8 cellular contexts compared by ENCODE assay signal in genomic region chr1:100352267-100353072, GRCh38. TPM values are rescaled to one million over a fixed set of nuclear protein-coding genes. Genes with fewer than 3 reads are reported as not detected.
A peak's percentile ranks its signal among the peaks of the same experiment; 100 is the strongest.
DNase-seq lines count a peak whose midpoint lies in the region; ATAC-seq and TF ChIP-seq lines count a peak whose summit lies in the region.

Gene CDC14A (plus strand): TSS chr1:100352506. CDS start chr1:100352955, 449 bp downstream.

- peak within 1 kb of the TSS; percentile 95 to 98 for H3K27ac Mint-ChIP-seq in activated naive CD4-positive, alpha-beta T cell treated with anti-CD3 and anti-CD28 coated beads, Interleukin-2, amount 50 U/mL, for 72 hours
- H3K27ac Mint-ChIP-seq in glutamatergic neuron (ENCODE audit: unreplicated experiment) (peak within 1 kb of the TSS; percentile 99), osteocyte (ENCODE audit: unreplicated experiment) (peak within 1 kb of the TSS; percentile 95)

- H3K4me1 ChIP-seq in thymus (ENCODE audit: control insufficient read depth, insufficient read depth, low read length), result peaks cover 7% of the 10 kb centered on the region

- DNase-seq in NCI-H1048 (lab: John Stamatoyannopoulos, UW) (peak; percentile 79), glutamatergic neuron (peak; percentile 94), osteocyte (ENCODE audit: extremely low spot score, unreplicated experiment) (peak; percentile 96)
- DNase-seq in activated naive CD4-positive, alpha-beta T cell treated with anti-CD3 and anti-CD28 coated beads, Interleukin-2, amount 50 U/mL, for 72 hours (ENCODE audit: low spot score in 2 of 2), result peak; percentile 80 to 93

- TF ChIP-seq CTCF in glutamatergic neuron (IDR thresholded peaks at IDR 0.05; ENCODE audit: partially characterized antibody, unreplicated experiment) (no peak), osteocyte (IDR thresholded peaks at IDR 0.05) (no peak)

- peaks cover 16 to 33% of the 10 kb centered on the region in 2 donors for H3K36me3 Mint-ChIP-seq in activated naive CD4-positive, alpha-beta T cell treated with anti-CD3 and anti-CD28 coated beads, Interleukin-2, amount 50 U/mL, for 72 hours
- H3K36me3 Mint-ChIP-seq in glutamatergic neuron (ENCODE audit: unreplicated experiment) (no peaks in the 10 kb centered on the region), osteocyte (ENCODE audit: unreplicated experiment) (no peaks in the 10 kb centered on the region)

- peak within 1 kb of the TSS; percentile 77 for H3K4me3 ChIP-seq in GM08714 (ENCODE audit: low read length)
- H3K4me3 ChIP-seq in thymus (ENCODE audit: low read length), result peak within 1 kb of the TSS; percentile 70

- H3K4me3 Mint-ChIP-seq in glutamatergic neuron (ENCODE audit: unreplicated experiment) (peak within 1 kb of the TSS; percentile 99), osteocyte (ENCODE audit: unreplicated experiment) (peak within 1 kb of the TSS; percentile 92)

- H3K27ac ChIP-seq in thymus (ENCODE audit: low read depth), result peak within 1 kb of the TSS; percentile 92

- H3K9me3 ChIP-seq in thymus (ENCODE audit: control insufficient read depth), result no peaks in the 10 kb centered on the region

- H3K9me3 Mint-ChIP-seq in activated naive CD4-positive, alpha-beta T cell treated with anti-CD3 and anti-CD28 coated beads, Interleukin-2, amount 50 U/mL, for 72 hours, result no peaks in the 10 kb centered on the region
- H3K9me3 Mint-ChIP-seq in glutamatergic neuron (ENCODE audit: unreplicated experiment), result peaks cover 17% of the 10 kb centered on the region
- H3K9me3 Mint-ChIP-seq in osteocyte (ENCODE audit: unreplicated experiment), result no peaks in the 10 kb centered on the region

- peak; percentile 58 for ATAC-seq in HG02571 (IDR thresholded peaks at IDR 0.05; ENCODE audit: unreplicated experiment)
- ATAC-seq in SK-N-SH treated with all-trans-retinoic acid at 6 μM for 48 hours, result peak; percentile 86
- ATAC-seq in activated naive CD4-positive, alpha-beta T cell treated with anti-CD3 and anti-CD28 coated beads, Interleukin-2, amount 50 U/mL, for 72 hours, result peak; percentile 75 to 77

- peaks cover 19% of the 10 kb centered on the region for H3K4me1 Mint-ChIP-seq in glutamatergic neuron (ENCODE audit: low read depth, unreplicated experiment)
- peaks cover 31% of the 10 kb centered on the region for H3K4me1 Mint-ChIP-seq in osteocyte (ENCODE audit: unreplicated experiment)

- H3K27me3 ChIP-seq in thymus (ENCODE audit: control insufficient read depth, insufficient read depth), result no peaks in the 10 kb centered on the region

- H3K36me3 ChIP-seq in thymus (ENCODE audit: control insufficient read depth, insufficient read depth), result no peaks in the 10 kb centered on the region

- under 1% methylated on average over 65 of the region's 65 CpGs for WGBS in thymus

- H3K27me3 Mint-ChIP-seq in glutamatergic neuron (ENCODE audit: unreplicated experiment) (peaks cover 13% of the 10 kb centered on the region), osteocyte (ENCODE audit: unreplicated experiment) (no peaks in the 10 kb centered on the region)

TF ChIP-seq in SK-N-SH treated with all-trans-retinoic acid at 6 μM for 48 hours, 23 proteins besides CTCF, POLR2A, EP300 and RAD21:
- TF ChIP-seq ESRRG (CRISPR knock-in tag; IDR thresholded peaks at IDR 0.05) (no peak), ARNTL (CRISPR knock-in tag; IDR thresholded peaks at IDR 0.05; ENCODE audit: borderline replicate concordance, low read depth) (no peak), CSRNP3 (CRISPR knock-in tag; IDR thresholded peaks at IDR 0.05) (no peak), ZNF70 (CRISPR knock-in tag; IDR thresholded peaks at IDR 0.05) (no peak), CSDC2 (CRISPR knock-in tag; IDR thresholded peaks at IDR 0.05) (no peak), TCF4 (CRISPR knock-in tag; IDR thresholded peaks at IDR 0.05; ENCODE audit: borderline replicate concordance) (no peak), GLIS3 (CRISPR knock-in tag; IDR thresholded peaks at IDR 0.05) (0 out of 2 replicates have a peak, but pooled peaks have one; percentile 45), ZNF8 (CRISPR knock-in tag; IDR thresholded peaks at IDR 0.05) (no peak)

RNA-seq across cellular contexts. Expression of gene CDC14A, which starts in this region (rescaled TPM):
- 10 to 100 TPM; 13.0 to 16.0 TPM for total RNA-seq in activated naive CD4-positive, alpha-beta T cell treated with anti-CD3 and anti-CD28 coated beads, Interleukin-2, amount 50 U/mL, for 72 hours
- total RNA-seq in glutamatergic neuron (ENCODE audit: unreplicated experiment), result 9.2 TPM
- 2.8 and 3.9 TPM in 2 replicates for total RNA-seq in osteocyte
- 9.8 TPM for polyA plus RNA-seq in thymus

Comparison
In these comparisons a context has a peak if more than half of its experiments do, and no peak if none do; other contexts are left out.
1. Peak in every context shown above with its lines: DNase-seq, ATAC-seq, H3K4me3 ChIP-seq and H3K27ac ChIP-seq.